Comparison of ENCODE assay signal across 26 cellular contexts in the genomic region with DNA sequence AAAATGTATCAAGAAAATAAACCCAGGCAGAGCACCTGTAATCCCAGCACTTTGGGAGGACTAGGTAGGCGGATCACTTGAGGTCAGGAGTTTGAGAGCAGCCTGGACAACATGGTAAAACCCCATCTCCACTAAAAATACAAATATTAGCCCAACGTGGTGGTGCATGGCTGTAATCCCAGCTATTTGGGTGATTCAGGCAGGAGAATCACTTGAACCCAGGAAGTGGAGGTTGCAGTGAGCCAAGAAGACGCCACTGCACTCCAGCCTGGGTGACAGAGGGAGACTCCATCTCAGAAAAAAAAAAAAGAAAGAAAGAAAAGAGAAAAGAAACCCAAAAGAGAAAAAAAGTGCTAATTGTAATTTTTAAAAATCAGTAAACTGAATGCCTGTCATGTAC. TPM values are rescaled to one million over a fixed set of nuclear protein-coding genes. Genes with fewer than 3 reads are reported as not detected.
DNase-seq lines count a peak whose midpoint lies in the region; ATAC-seq and TF ChIP-seq lines count a peak whose summit lies in the region.
"Had no signal": no experiment of that assay in that cellular context is flagged by ENCODE, and none has a peak within 500 bp of the region (broad histone marks: within the 10 kb centered on the region; RNA-seq: fewer than 3 reads in every experiment).

No MANE protein-coding gene starts in this region.

- H3K4me2 ChIP-seq in SK-N-SH (peak overlapping the region; percentile 66), PC-3 (ENCODE audit: low read length) (peak overlapping the region; percentile 65), fibroblast of lung (ENCODE audit: extremely low read depth, insufficient read depth, low read length) (peak overlapping the region; percentile 39)

- no peaks in the 10 kb centered on the region for H3K27me3 ChIP-seq in SK-N-SH (ENCODE audit: insufficient read depth)
- H3K27me3 ChIP-seq in PC-3 (ENCODE audit: low read length), result no peaks in the 10 kb centered on the region
- no peaks in the 10 kb centered on the region for H3K27me3 ChIP-seq in fibroblast of lung (ENCODE audit: control insufficient read depth, insufficient read depth, low read length)
- no peaks in the 10 kb centered on the region for H3K27me3 ChIP-seq in thyroid gland
- H3K27me3 ChIP-seq: upper lobe of left lung had no signal

- H3K9me2 ChIP-seq in SK-N-SH (no peaks in the 10 kb centered on the region), PC-3 (replicated peaks; ENCODE audit: low read length) (no peaks in the 10 kb centered on the region)

- H2AFZ ChIP-seq in SK-N-SH (ENCODE audit: low read depth) (peak overlapping the region; percentile 65; the same call in 1 of the 2 replicates), PC-3 (ENCODE audit: low read length) (no peak overlapping the region), fibroblast of lung (ENCODE audit: low read length) (no peak overlapping the region)

- H3K79me2 ChIP-seq in SK-N-SH (ENCODE audit: insufficient read depth) (no peaks in the 10 kb centered on the region), PC-3 (ENCODE audit: low read length) (no peaks in the 10 kb centered on the region), fibroblast of lung (ENCODE audit: control insufficient read depth, insufficient read depth, low read length) (no peaks in the 10 kb centered on the region)

- H3K9ac ChIP-seq in SK-N-SH, result peak overlapping the region; percentile 66
- no peak overlapping the region for H3K9ac ChIP-seq in PC-3 (ENCODE audit: low read length)
- H3K9ac ChIP-seq in fibroblast of lung (ENCODE audit: insufficient read depth, low read length), result no peak overlapping the region

- 44% methylated on average over 3 of the region's 3 CpGs for WGBS in SK-N-SH (ENCODE audit: low lambda C conversion rate)
- WGBS in thyroid gland, 2 donors, result 47 to 49% methylated on average over 3 of the region's 3 CpGs

- TF ChIP-seq EP300 in SK-N-SH (IDR thresholded peaks at IDR 0.05; ENCODE audit: borderline replicate concordance in 1 of 2, low read depth in 1 of 2, low read length in 1 of 2), result no peak

- intact Hi-C loops in PC-3 (cut with micrococcal nuclease) (no loop called here), thyroid gland (cut with DNase I) (no loop called here)

- CTCF ChIA-PET in SK-N-SH (lab: Yijun Ruan, JAX), result interaction anchor here (1.1 to 1.3 kb wide), 2 partner anchors 19 to 41 kb away, joined by 3 to 5 read pairs; a partner anchor contains a TSS
- CTCF ChIA-PET in PC-3 (lab: Charles Lee), result interaction anchor here (0.5 kb wide), 1 partner anchor 653 kb away, joined by 3 read pairs; no protein-coding TSS in a partner anchor

- no peak for DNase-seq in SK-N-SH
- peak; percentile 7 for DNase-seq in PC-3
- DNase-seq in fibroblast of lung (ENCODE audit: low read depth in 2 of 2), result peak in 1 of 2 donors; percentile 16
- DNase-seq in thyroid gland, result peak in 1 of 2 donors; percentile 32
- no peak for DNase-seq in NCI-H446 treated with DMSO at 0.1 percent for 48 hours (lab: John Stamatoyannopoulos, UW)
- no peak for DNase-seq in DMS79 (lab: John Stamatoyannopoulos, UW)
- DNase-seq: activated B cell treated with CpG ODN at 0.5 μM for 24 hours; activated CD4-positive, alpha-beta T cell treated with anti-CD3 and anti-CD28 coated beads, Interleukin-2, amount 50 U/mL, for 48 hours; activated CD8-positive, alpha-beta memory T cell treated with anti-CD3 and anti-CD28 coated beads, Interleukin-2, amount 50 U/mL, for 4 hours; aorta; BE2C; caudate nucleus; DMS153; H9; heart left ventricle; left cardiac atrium; NCI-H187; NCI-H748 treated with DMSO at 0.1 percent for 48 hours; upper lobe of left lung had no signal

- no peak for ATAC-seq in SK-N-SH treated with all-trans-retinoic acid at 6 μM for 48 hours
- no peak for ATAC-seq in PC-3
- no peak for ATAC-seq in GM19328 (IDR thresholded peaks at IDR 0.05; ENCODE audit: unreplicated experiment)
- ATAC-seq: activated T-helper 17 cell treated with anti-CD3 and anti-CD28 coated beads, Interleukin-2, amount 50 U/mL, for 72 hours; heart left ventricle; Right ventricle myocardium inferior had no signal

- H3K4me3 ChIP-seq in SK-N-SH (ENCODE audit: low read depth in 2 of 2, low read length in 1 of 2) (no peak overlapping the region), PC-3 (ENCODE audit: low read length) (no peak overlapping the region), fibroblast of lung (replicated peaks in 1 of 4; ENCODE audit: control extremely low read depth in 1 of 4, insufficient read depth in 1 of 4, low read depth in 3 of 4, low read length in 4 of 4) (no peak overlapping the region), thyroid gland (replicated peaks in 1 of 3) (no peak overlapping the region)
- H3K4me3 ChIP-seq: heart left ventricle, skin epidermis, upper lobe of left lung had no signal

- peaks cover 0 to 13% of the 10 kb centered on the region in 2 experiments; a peak in 3 of 4 replicates for H3K4me1 ChIP-seq in SK-N-SH (ENCODE audit: control insufficient read depth in 1 of 2, insufficient read depth in 2 of 2, low read depth in 1 of 2, low read length in 1 of 2)
- peaks cover 27% of the 10 kb centered on the region for H3K4me1 ChIP-seq in PC-3 (ENCODE audit: insufficient read depth, low read length)
- peaks cover 10% of the 10 kb centered on the region for H3K4me1 ChIP-seq in fibroblast of lung (ENCODE audit: control insufficient read depth, extremely low read depth, insufficient read depth, low read length)
- peaks cover 0 to 8% of the 10 kb centered on the region in 2 donors for H3K4me1 ChIP-seq in thyroid gland
- H3K4me1 ChIP-seq: BE2C, heart left ventricle, upper lobe of left lung had no signal

- POLR2A ChIA-PET in SK-N-SH (lab: Yijun Ruan, JAX), result no interaction called here
- POLR2A ChIA-PET in PC-3 (lab: Charles Lee; ENCODE audit: unreplicated experiment), result no interaction called here

- no TSS peak for BruUV-seq in PC-3 (replicated peaks; lab: Mats Ljungman, UMichigan)

- H3K27ac ChIP-seq in SK-N-SH (ENCODE audit: low read depth in 2 of 2, low read length in 1 of 2) (peak overlapping the region in 1 of 2 experiments; percentile 83; a peak in 2 of 4 replicates), PC-3 (ENCODE audit: low read length) (peak overlapping the region; percentile 75), fibroblast of lung (ENCODE audit: insufficient read depth, low read length) (peak overlapping the region; percentile 50), thyroid gland (peak overlapping the region; percentile 21 to 68 (median 64))
- H3K27ac ChIP-seq: 22Rv1, heart left ventricle, neutrophil, skin epidermis, upper lobe of left lung had no signal

- H3F3A ChIP-seq in SK-N-SH (replicated peaks; ENCODE audit: insufficient read depth) (peaks cover 24% of the 10 kb centered on the region), PC-3 (ENCODE audit: low read length, unreplicated experiment) (no peaks in the 10 kb centered on the region)

- H3K36me3 ChIP-seq in SK-N-SH (replicated peaks in 1 of 2; ENCODE audit: control insufficient read depth in 1 of 2, insufficient read depth in 2 of 2, low read length in 1 of 2) (no peaks in the 10 kb centered on the region), PC-3 (ENCODE audit: low read depth, low read length) (no peaks in the 10 kb centered on the region), fibroblast of lung (ENCODE audit: control insufficient read depth, insufficient read depth, low read length) (no peaks in the 10 kb centered on the region), thyroid gland (no peaks in the 10 kb centered on the region)
- H3K36me3 ChIP-seq: BE2C, heart left ventricle, neutrophil, upper lobe of left lung had no signal

- H4K20me1 ChIP-seq in SK-N-SH (ENCODE audit: insufficient read depth), result no peaks in the 10 kb centered on the region
- H4K20me1 ChIP-seq in PC-3 (ENCODE audit: low read length), result no peaks in the 10 kb centered on the region
- H4K20me1 ChIP-seq in fibroblast of lung (ENCODE audit: control insufficient read depth, extremely low read depth, insufficient read depth, low read length), result no peaks in the 10 kb centered on the region

- H3K9me3 ChIP-seq in SK-N-SH (no peaks in the 10 kb centered on the region), PC-3 (ENCODE audit: low read length) (no peaks in the 10 kb centered on the region), fibroblast of lung (ENCODE audit: control insufficient read depth, insufficient read depth, low read depth, low read length) (no peaks in the 10 kb centered on the region), thyroid gland (no peaks in the 10 kb centered on the region)
- H3K9me3 ChIP-seq: BE2C, heart left ventricle had no signal

- TF ChIP-seq CTCF in SK-N-SH (IDR thresholded peaks at IDR 0.05), result no peak
- TF ChIP-seq CTCF in PC-3 (conservative IDR thresholded peaks at IDR 0.05; ENCODE audit: low read depth, low read length), result no peak
- no peak for TF ChIP-seq CTCF in fibroblast of lung (conservative IDR thresholded peaks at IDR 0.05 in 1 of 2, IDR thresholded peaks at IDR 0.05 in 1 of 2; ENCODE audit: low read depth in 1 of 2, low read length in 2 of 2)
- TF ChIP-seq CTCF in thyroid gland (IDR thresholded peaks at IDR 0.05), result no peak

- TF ChIP-seq RAD21 in SK-N-SH (IDR thresholded peaks at IDR 0.05; ENCODE audit: low read length), result no peak

- TF ChIP-seq POLR2A in thyroid gland (IDR thresholded peaks at IDR 0.05), result no peak

TF ChIP-seq in SK-N-SH, 30 proteins besides CTCF, POLR2A, EP300 and RAD21 (continues in another document):
- TF ChIP-seq TCF12 (IDR thresholded peaks at IDR 0.05) (no peak), GATA2 (CRISPR knock-in tag; IDR thresholded peaks at IDR 0.05) (no peak), EZH2phosphoT487 (IDR thresholded peaks at IDR 0.05; ENCODE audit: borderline replicate concordance, low read depth) (no peak)
- TF ChIP-seq, protein P1, sequence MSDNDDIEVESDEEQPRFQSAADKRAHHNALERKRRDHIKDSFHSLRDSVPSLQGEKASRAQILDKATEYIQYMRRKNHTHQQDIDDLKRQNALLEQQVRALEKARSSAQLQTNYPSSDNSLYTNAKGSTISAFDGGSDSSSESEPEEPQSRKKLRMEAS (IDR thresholded peaks at IDR 0.05; ENCODE audit: low read depth), result no peak

RNA-seq across cellular contexts. Expression of a gene that starts 41.4 kb away (rescaled TPM):
- polyA plus RNA-seq in SK-N-SH (2012; rRNA removed), result 24.1 and 40.6 TPM in 2 replicates
- polyA plus RNA-seq in SK-N-SH (2012; cell fraction: cytosol; rRNA removed), result 33.7 and 39.3 TPM in 2 replicates
- polyA plus RNA-seq in SK-N-SH (2012; cell fraction: nucleus; rRNA removed), result 28.8 and 71.2 TPM in 2 replicates
- 40.3 and 42.8 TPM in 2 replicates for total RNA-seq in PC-3 (2014; rRNA removed)
- 37.2 and 45.5 TPM in 2 replicates for total RNA-seq in fibroblast of lung
- 44.9 and 46.8 TPM in 2 replicates for polyA plus RNA-seq in fibroblast of lung
- polyA plus RNA-seq in fibroblast of lung (2012), result 36.8 and 41.1 TPM in 2 replicates
- 12.1 and 12.7 TPM in 2 replicates for polyA minus RNA-seq in fibroblast of lung (ENCODE audit: low replicate concordance)
- total RNA-seq in thyroid gland, result 10 to 100 TPM; 47.6 to 65.6 (median 49.0) TPM
